34 cellular contexts compared by ENCODE assay signal in the genomic region with DNA sequence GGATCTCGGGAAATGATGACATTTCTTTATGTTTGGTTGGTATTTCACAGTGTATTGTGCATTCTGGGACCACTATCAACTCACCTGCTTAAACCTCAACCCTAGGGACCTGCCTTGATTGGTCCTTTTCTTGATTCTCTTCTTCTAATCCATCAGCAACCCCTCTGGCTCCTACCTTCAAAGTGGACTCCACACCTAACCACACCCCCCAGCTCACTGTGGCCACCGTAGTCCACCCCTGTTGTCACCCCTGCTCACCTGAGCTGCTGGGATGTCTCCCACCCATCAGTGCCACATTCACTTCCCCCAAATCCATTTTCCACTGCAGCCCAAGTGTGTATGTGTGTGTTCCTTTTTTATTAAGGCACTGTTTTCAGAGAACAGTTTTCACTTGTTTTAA.
"Had no signal": no experiment of that assay in that cellular context is flagged by ENCODE, and none has a peak within 500 bp of the region (broad histone marks: within the 10 kb centered on the region; RNA-seq: fewer than 3 reads in every experiment).

No MANE protein-coding gene starts in this region.

- H3K4me3 Mint-ChIP-seq: activated B cell treated with CpG ODN at 0.5 μM for 24 hours; activated CD4-positive, alpha-beta memory T cell treated with anti-CD3 and anti-CD28 coated beads for 36 hours; activated CD4-positive, alpha-beta T cell treated with anti-CD3 and anti-CD28 coated beads, Interleukin-2, amount 10 ng/mL, durations not matched to agents 24 days and 14 days; activated CD8-positive, alpha-beta T cell treated with anti-CD3 and anti-CD28 coated beads for 36 hours; activated naive CD4-positive, alpha-beta T cell treated with anti-CD3 and anti-CD28 coated beads for 36 hours; activated naive CD8-positive, alpha-beta T cell treated with anti-CD3 and anti-CD28 coated beads for 36 hours; activated T-cell treated with anti-CD3 and anti-CD28 coated beads, Interleukin-2, amount 50 U/mL, for 4 hours; activated T-cell treated with anti-CD3 and anti-CD28 coated beads, Interleukin-2, amount 50 U/mL, for 72 hours; activated T-helper 1 cell treated with anti-CD3 and anti-CD28 coated beads, Interleukin-12 subunit alpha, Interleukin-12 subunit beta, Interleukin-2, Interleukin-4 antibody, amounts not matched to agents 30 ng/mL and 10 ng/mL and 1 ng/mL, durations not matched to agents 14 hours and 24 hours and 36 hours; activated T-helper 17 cell treated with anti-CD3 and anti-CD28 coated beads, Interleukin-2, amount 50 U/mL, for 72 hours; T-helper 1 cell treated with Interleukin-12 subunit alpha and Interleukin-12 subunit beta and Interleukin-4 antibody, amounts not matched to agents 30 μg/mL and 1 μg/mL, for 36 hours; T-helper 2 cell treated with Interferon-gamma antibody and Interleukin-4, amounts not matched to agents 5 μg/mL and 100 μg/mL, for 36 hours had no signal

- H3K4me1 Mint-ChIP-seq: activated naive CD8-positive, alpha-beta T cell treated with anti-CD3 and anti-CD28 coated beads for 36 hours; activated T-helper 17 cell treated with anti-CD3 and anti-CD28 coated beads, Interleukin-2, amount 50 U/mL, for 72 hours had no signal

- H3K36me3 Mint-ChIP-seq: activated CD4-positive, alpha-beta memory T cell treated with anti-CD3 and anti-CD28 coated beads for 36 hours; activated naive CD8-positive, alpha-beta T cell treated with anti-CD3 and anti-CD28 coated beads for 36 hours had no signal

- H3K27me3 ChIP-seq: adrenal gland, body of pancreas, brain microvascular endothelial cell, breast epithelium had no signal

- H3K27ac ChIP-seq: adrenal gland, body of pancreas, brain microvascular endothelial cell, breast epithelium, VCaP had no signal

- H3K27me3 Mint-ChIP-seq: activated B cell treated with CpG ODN at 0.5 μM for 24 hours; activated CD4-positive, alpha-beta T cell treated with anti-CD3 and anti-CD28 coated beads, Interleukin-2, amount 10 ng/mL, durations not matched to agents 24 days and 14 days; activated CD8-positive, alpha-beta T cell treated with anti-CD3 and anti-CD28 coated beads for 36 hours; activated naive CD8-positive, alpha-beta T cell treated with anti-CD3 and anti-CD28 coated beads for 36 hours; activated T-helper 17 cell treated with anti-CD3 and anti-CD28 coated beads, Interleukin-2, amount 50 U/mL, for 72 hours had no signal

- H3K9me3 ChIP-seq: adrenal gland, body of pancreas had no signal

- H3K9me3 Mint-ChIP-seq: activated B cell treated with CpG ODN at 0.5 μM for 24 hours; activated CD4-positive, alpha-beta T cell treated with anti-CD3 and anti-CD28 coated beads, Interleukin-2, amount 10 ng/mL, durations not matched to agents 24 days and 14 days; activated CD8-positive, alpha-beta T cell treated with anti-CD3 and anti-CD28 coated beads for 36 hours; activated naive CD4-positive, alpha-beta T cell treated with anti-CD3 and anti-CD28 coated beads for 36 hours; activated T-cell treated with anti-CD3 and anti-CD28 coated beads, Interleukin-2, amount 50 U/mL, for 4 hours; activated T-helper 1 cell treated with anti-CD3 and anti-CD28 coated beads, Interleukin-12 subunit alpha, Interleukin-12 subunit beta, Interleukin-2, Interleukin-4 antibody, amounts not matched to agents 30 ng/mL and 10 ng/mL and 1 ng/mL, durations not matched to agents 14 hours and 24 hours and 36 hours; T-helper 1 cell treated with Interleukin-12 subunit alpha and Interleukin-12 subunit beta and Interleukin-4 antibody, amounts not matched to agents 30 μg/mL and 1 μg/mL, for 36 hours; T-helper 2 cell treated with Interferon-gamma antibody and Interleukin-4, amounts not matched to agents 5 μg/mL and 100 μg/mL, for 36 hours had no signal

- H3K4me3 ChIP-seq: adrenal gland, body of pancreas, breast epithelium had no signal

- H3K4me1 ChIP-seq: adrenal gland, body of pancreas, breast epithelium had no signal

- H3K27ac Mint-ChIP-seq: activated B cell treated with CpG ODN at 0.5 μM for 24 hours; activated CD4-positive, alpha-beta memory T cell treated with anti-CD3 and anti-CD28 coated beads for 36 hours; activated CD4-positive, alpha-beta T cell treated with anti-CD3 and anti-CD28 coated beads, Interleukin-2, amount 10 ng/mL, durations not matched to agents 24 days and 14 days; activated CD8-positive, alpha-beta T cell treated with anti-CD3 and anti-CD28 coated beads for 36 hours; activated naive CD4-positive, alpha-beta T cell treated with anti-CD3 and anti-CD28 coated beads for 36 hours; activated naive CD8-positive, alpha-beta T cell treated with anti-CD3 and anti-CD28 coated beads for 36 hours; activated T-cell treated with anti-CD3 and anti-CD28 coated beads, Interleukin-2, amount 50 U/mL, for 72 hours; activated T-helper 1 cell treated with anti-CD3 and anti-CD28 coated beads, Interleukin-12 subunit alpha, Interleukin-12 subunit beta, Interleukin-2, Interleukin-4 antibody, amounts not matched to agents 30 ng/mL and 10 ng/mL and 1 ng/mL, durations not matched to agents 14 hours and 24 hours and 36 hours; activated T-helper 17 cell treated with anti-CD3 and anti-CD28 coated beads, Interleukin-2, amount 50 U/mL, for 72 hours; T-helper 1 cell treated with Interleukin-12 subunit alpha and Interleukin-12 subunit beta and Interleukin-4 antibody, amounts not matched to agents 30 μg/mL and 1 μg/mL, for 36 hours; T-helper 2 cell treated with Interferon-gamma antibody and Interleukin-4, amounts not matched to agents 5 μg/mL and 100 μg/mL, for 36 hours had no signal

- DNase-seq: activated B cell treated with CpG ODN at 0.5 μM for 24 hours; activated CD4-positive, alpha-beta memory T cell treated with anti-CD3 and anti-CD28 coated beads for 36 hours; activated CD4-positive, alpha-beta T cell treated with anti-CD3 and anti-CD28 coated beads for 4 hours; activated CD4-positive, alpha-beta T cell treated with anti-CD3 and anti-CD28 coated beads, Interleukin-2, amount 10 ng/mL, durations not matched to agents 24 days and 14 days; activated CD4-positive, alpha-beta T cell treated with anti-CD3 and anti-CD28 coated beads, Interleukin-2, amount 50 U/mL, for 1 hour; activated CD4-positive, alpha-beta T cell treated with anti-CD3 and anti-CD28 coated beads, Interleukin-2, amount 50 U/mL, for 4 hours; activated CD4-positive, CD25-positive, alpha-beta regulatory T cell treated with anti-CD3 and anti-CD28 coated beads, Interleukin-2, amount 50 U/mL, for 72 hours; activated CD8-positive, alpha-beta memory T cell treated with anti-CD3 and anti-CD28 coated beads, Interleukin-2, amount 50 U/mL, for 4 hours; activated CD8-positive, alpha-beta T cell treated with anti-CD3 and anti-CD28 coated beads for 36 hours; activated effector memory CD4-positive, alpha-beta T cell treated with anti-CD3 and anti-CD28 coated beads, Interleukin-2, amount 50 U/mL, for 16 hours; activated gamma-delta T cell treated with Interleukin-2 at 50 U/mL for 16 hours; activated naive CD4-positive, alpha-beta T cell; activated naive CD4-positive, alpha-beta T cell treated with anti-CD3 and anti-CD28 coated beads for 36 hours; activated naive CD4-positive, alpha-beta T cell treated with anti-CD3 and anti-CD28 coated beads, Interleukin-2, amount 50 U/mL, for 16 hours; activated naive CD8-positive, alpha-beta T cell treated with anti-CD3 and anti-CD28 coated beads for 36 hours; activated T-cell treated with anti-CD3 and anti-CD28 coated beads for 4 hours; activated T-cell treated with anti-CD3 and anti-CD28 coated beads, Interleukin-2, amount 50 U/mL, for 1 hour; activated T-cell treated with anti-CD3 and anti-CD28 coated beads, Interleukin-2, amount 50 U/mL, for 4 hours; activated T-cell treated with anti-CD3 and anti-CD28 coated beads, Interleukin-2, amount 50 U/mL, for 72 hours; amniotic stem cell; aorta; body of pancreas; brain microvascular endothelial cell; central memory CD4-positive, alpha-beta T cell; T-helper 1 cell; T-helper 2 cell; T-helper 9 cell had no signal

- H3K36me3 ChIP-seq: adrenal gland, brain microvascular endothelial cell, breast epithelium had no signal
